Comparison of ENCODE assay signal across 20 cellular contexts in the genomic region with DNA sequence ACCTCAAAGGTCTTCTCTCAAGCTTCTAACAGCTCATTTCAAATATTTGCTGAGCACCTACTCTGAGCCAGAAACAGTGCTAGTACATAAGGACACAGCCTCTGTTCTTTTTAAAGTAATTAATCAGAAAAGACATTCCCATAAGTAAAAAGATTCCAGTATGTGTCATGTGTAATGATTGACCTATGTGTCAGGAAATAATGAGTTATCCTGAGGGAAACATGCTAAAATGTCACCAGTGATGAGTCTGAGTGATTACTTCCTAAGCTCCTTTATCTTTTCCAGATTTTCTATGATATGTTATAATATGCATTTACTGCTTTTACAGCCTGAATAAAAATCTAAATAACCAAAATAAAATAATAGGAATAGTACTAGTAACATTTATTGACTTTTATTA.
A peak's percentile ranks its signal among the peaks of the same experiment; 100 is the strongest.
DNase-seq lines count a peak whose midpoint lies in the region; ATAC-seq, FAIRE-seq and TF ChIP-seq lines count a peak whose summit lies in the region.
"Had no signal": no experiment of that assay in that cellular context is flagged by ENCODE, and none has a peak within 500 bp of the region (broad histone marks: within the 10 kb centered on the region; RNA-seq: fewer than 3 reads in every experiment).

No MANE protein-coding gene starts in this region.

- TF ChIP-seq POLR2A in H54 (IDR thresholded peaks at IDR 0.05; ENCODE audit: low read depth, low read length) = no peak

- no peaks in the 10 kb centered on the region for H3K9me3 Mint-ChIP-seq in CD4-positive, alpha-beta T cell
- H3K9me3 Mint-ChIP-seq: IgD-negative memory B cell had no signal

- no peak for FAIRE-seq in pancreas (lab: Jason Lieb, UNC)
- FAIRE-seq in H54 (lab: Jason Lieb, UNC) = no peak
- FAIRE-seq: GM18507 had no signal

- POLR2A ChIA-PET in CD4-positive, alpha-beta T cell (lab: Charles Lee) = no interaction called here

- H3K36me3 Mint-ChIP-seq in CD4-positive, alpha-beta T cell (ENCODE audit: low read depth) = peaks cover 11% of the 10 kb centered on the region
- H3K36me3 Mint-ChIP-seq in T-helper 17 cell (ENCODE audit: low read depth) = peaks cover 2% of the 10 kb centered on the region

- no peaks in the 10 kb centered on the region for H3K27me3 ChIP-seq in CD4-positive, alpha-beta T cell (ENCODE audit: control insufficient read depth, insufficient read depth, low read length)
- no peaks in the 10 kb centered on the region for H3K27me3 ChIP-seq in pancreas
- H3K27me3 ChIP-seq: SJCRH30 had no signal

- no peak for ATAC-seq in CD4-positive, alpha-beta T cell (ENCODE audit: poor library complexity)
- ATAC-seq in pancreas = no peak
- ATAC-seq in omental fat pad (ENCODE audit: low FRiP score) = no peak
- no peak for ATAC-seq in T-helper 17 cell
- ATAC-seq: Right ventricle myocardium inferior had no signal

- no peaks in the 10 kb centered on the region for H3K36me3 ChIP-seq in pancreas
- H3K36me3 ChIP-seq: SJCRH30 had no signal

- H3K27ac Mint-ChIP-seq in CD4-positive, alpha-beta T cell = peak overlapping the region; percentile 33
- no peak overlapping the region for H3K27ac Mint-ChIP-seq in T-helper 17 cell
- H3K27ac Mint-ChIP-seq: IgD-negative memory B cell had no signal

- H3K27ac ChIP-seq in CD4-positive, alpha-beta T cell (ENCODE audit: low read depth, low read length) = no peak overlapping the region
- peak overlapping the region in 3 of 4 donors; percentile 25 to 78 (median 68) for H3K27ac ChIP-seq in pancreas
- H3K27ac ChIP-seq: KMS-11, SJCRH30 had no signal

- H3K4me3 ChIP-seq in epithelial cell of esophagus (ENCODE audit: low read length) (no peak overlapping the region), pancreas (no peak overlapping the region)
- H3K4me3 ChIP-seq: SJCRH30 had no signal

- H3K9me3 ChIP-seq in CD4-positive, alpha-beta T cell (ENCODE audit: control insufficient read depth, low read length) = no peaks in the 10 kb centered on the region
- H3K9me3 ChIP-seq in pancreas (no peaks in the 10 kb centered on the region), T-helper 17 cell (ENCODE audit: control insufficient read depth, low read length, poor library complexity, severe bottlenecking) (no peaks in the 10 kb centered on the region)

- H3K27me3 Mint-ChIP-seq in CD4-positive, alpha-beta T cell = no peaks in the 10 kb centered on the region
- no peaks in the 10 kb centered on the region for H3K27me3 Mint-ChIP-seq in T-helper 17 cell
- H3K27me3 Mint-ChIP-seq: IgD-negative memory B cell had no signal

- TF ChIP-seq CTCF in CD4-positive, alpha-beta T cell (IDR thresholded peaks at IDR 0.05) = no peak
- TF ChIP-seq CTCF in epithelial cell of esophagus (IDR thresholded peaks at IDR 0.05; ENCODE audit: insufficient read depth, low read depth, low read length, missing control alignments) (no peak), pancreas (IDR thresholded peaks at IDR 0.05) (no peak), omental fat pad (IDR thresholded peaks at IDR 0.05) (no peak)

- DNase-seq in CD4-positive, alpha-beta T cell = no peak
- DNase-seq in SK-MEL-5 (ENCODE audit: low read depth, low spot score) = peak; percentile 18
- DNase-seq in epithelial cell of esophagus (ENCODE audit: low read depth) = peak; percentile 19
- no peak for DNase-seq in pancreas
- DNase-seq in omental fat pad (ENCODE audit: low spot score) = no peak
- DNase-seq in H54 (ENCODE audit: insufficient read length, low spot score) = no peak
- DNase-seq in activated CD4-positive, alpha-beta T cell treated with anti-CD3 and anti-CD28 coated beads for 1 hour = no peak
- no peak for DNase-seq in T-helper 17 cell
- DNase-seq: DMS153, H7, MM.1S, NCI-H2029, NCI-H446, NCI-H524 treated with DMSO at 0.1 percent for 48 hours, NCI-H774, SJCRH30 had no signal

- H3K4me3 Mint-ChIP-seq in CD4-positive, alpha-beta T cell = no peak overlapping the region
- no peak overlapping the region for H3K4me3 Mint-ChIP-seq in T-helper 17 cell
- H3K4me3 Mint-ChIP-seq: IgD-negative memory B cell had no signal

- H3K4me1 ChIP-seq in pancreas = peaks cover 0 to 28% (median 3%) of the 10 kb centered on the region in 3 donors
- H3K4me1 ChIP-seq: SJCRH30 had no signal

- in situ Hi-C loops in SK-MEL-5 (cut with HindIII; ENCODE audit: low pct_unique_long_range_greater_than_20kb, low sequenced_read_pairs) = no loop called here

- peaks cover 12% of the 10 kb centered on the region for H3K4me1 Mint-ChIP-seq in CD4-positive, alpha-beta T cell (ENCODE audit: low read depth)
- no peaks in the 10 kb centered on the region for H3K4me1 Mint-ChIP-seq in T-helper 17 cell

- CTCF ChIA-PET in CD4-positive, alpha-beta T cell (lab: Charles Lee) = no interaction called here

- intact Hi-C loops in CD4-positive, alpha-beta T cell (cut with DNase I, micrococcal nuclease) = no loop called here
- intact Hi-C loops in pancreas (cut with DNase I) = no loop called here

Comparison
In these comparisons a context has a peak if more than half of its experiments do, and no peak if none do; other contexts are left out.
1. DNase-seq: peak in SK-MEL-5 (single experiment) and epithelial cell of esophagus (single experiment); none in CD4-positive, alpha-beta T cell (0 of 10), pancreas (0 of 6), omental fat pad (single experiment), H54 (single experiment), activated CD4-positive, alpha-beta T cell treated with anti-CD3 and anti-CD28 coated beads for 1 hour (single experiment) and T-helper 17 cell (0 of 3).